Comparison of ENCODE assay signal across 1 cellular context in genomic region chr6:99353126-99353525, GRCh38.
TF ChIP-seq lines count a peak whose summit lies in the region.

No MANE protein-coding gene starts in this region.

TF ChIP-seq in GM23338, 12 proteins besides CTCF, POLR2A, EP300 and RAD21:
- TF ChIP-seq REST (IDR thresholded peaks at IDR 0.05; ENCODE audit: unreplicated experiment) (peak; percentile 83), NANOG (IDR thresholded peaks at IDR 0.05; ENCODE audit: borderline replicate concordance) (no peak)
